ENCODE assay signal across 8 cellular contexts in genomic region chr11:44564198-44564597, GRCh38. TPM values are rescaled to one million over a fixed set of nuclear protein-coding genes. Genes with fewer than 3 reads are reported as not detected.
DNase-seq lines count a peak whose midpoint lies in the region; ATAC-seq and TF ChIP-seq lines count a peak whose summit lies in the region.

No MANE protein-coding gene starts in this region.

- H3K27ac ChIP-seq in DND-41 (ENCODE audit: low read length) = peak overlapping the region; percentile 72
- H3K27ac ChIP-seq in duodenal mucosa (ENCODE audit: low read depth, low read length) = peak overlapping the region; percentile 94
- peak overlapping the region; percentile 96 to 99 for H3K27ac ChIP-seq in prostate gland

- no peak overlapping the region for H2AFZ ChIP-seq in DND-41 (ENCODE audit: low read depth, low read length)

- peaks cover 64% of the 10 kb centered on the region for H3K4me1 ChIP-seq in DND-41 (ENCODE audit: insufficient read depth, low read length)
- H3K4me1 ChIP-seq in duodenal mucosa (ENCODE audit: control insufficient read depth in 1 of 2, insufficient read depth in 2 of 2, low read length in 2 of 2) = peaks cover 59 to 61% of the 10 kb centered on the region in 2 donors
- H3K4me1 ChIP-seq in prostate gland (replicated peaks) = peaks cover 8% of the 10 kb centered on the region

- H3K36me3 ChIP-seq in DND-41 (ENCODE audit: insufficient read depth, low read length) = peaks cover 11% of the 10 kb centered on the region; the same call in 1 of the 2 replicates
- H3K36me3 ChIP-seq in duodenal mucosa (ENCODE audit: control insufficient read depth in 1 of 2, insufficient read depth in 2 of 2, low read length in 2 of 2) = no peaks in the 10 kb centered on the region
- H3K36me3 ChIP-seq in prostate gland = no peaks in the 10 kb centered on the region

- H4K20me1 ChIP-seq in DND-41 (ENCODE audit: insufficient read depth, low read length) = peaks cover 20% of the 10 kb centered on the region

- intact Hi-C loops in prostate gland (cut with DNase I) = loop anchor here (2.0 to 10.0 kb wide), 2 partner anchors 29 to 161 kb away; partner anchors contain the start of gene TSPAN18

- 24% methylated on average over 8 of the region's 8 CpGs for WGBS in prostate gland

- no peaks in the 10 kb centered on the region for H3K27me3 ChIP-seq in DND-41 (ENCODE audit: insufficient read depth, low read length, poor library complexity)
- H3K27me3 ChIP-seq in duodenal mucosa (ENCODE audit: control insufficient read depth in 1 of 2, insufficient read depth in 2 of 2, low read length in 2 of 2) = no peaks in the 10 kb centered on the region
- H3K27me3 ChIP-seq in prostate gland (replicated peaks; ENCODE audit: insufficient read depth) = no peaks in the 10 kb centered on the region

- H3K4me3 ChIP-seq in DND-41 (ENCODE audit: low read depth in 1 of 2, low read length in 2 of 2) = no peak overlapping the region; a peak in 1 of 4 replicates
- H3K4me3 ChIP-seq in duodenal mucosa (ENCODE audit: low read depth in 1 of 2, low read length in 2 of 2) = peak overlapping the region; percentile 58 to 71
- H3K4me3 ChIP-seq in prostate gland = peak overlapping the region in 1 of 2 donors; percentile 51

- H3K79me2 ChIP-seq in DND-41 (ENCODE audit: insufficient read depth, low read length) = peaks cover 33% of the 10 kb centered on the region

- DNase-seq in DND-41 = no peak
- peak; percentile 62 for DNase-seq in NCI-H345 treated with DMSO at 0.1 percent for 48 hours (lab: John Stamatoyannopoulos, UW; ENCODE audit: unreplicated experiment)
- DNase-seq in prostate gland (ENCODE audit: low spot score) = peak; percentile 64
- DNase-seq in hypothalamus (lab: John Stamatoyannopoulos, UW) = no peak
- no peak for DNase-seq in GOT3 (lab: John Stamatoyannopoulos, UW)

- TF ChIP-seq CTCF in DND-41 (IDR thresholded peaks at IDR 0.05; ENCODE audit: borderline replicate concordance, extremely low read depth, low read length, poor library complexity, severe bottlenecking) (no peak), prostate gland (IDR thresholded peaks at IDR 0.05) (no peak)

- peak overlapping the region; percentile 85 for H3K4me2 ChIP-seq in DND-41 (ENCODE audit: insufficient read depth, low read length)

- ATAC-seq in DND-41 (ENCODE audit: insufficient read depth, low read depth) (no peak), HG02970 (IDR thresholded peaks at IDR 0.05; ENCODE audit: low FRiP score, unreplicated experiment) (no peak), HG02759 (IDR thresholded peaks at IDR 0.05; ENCODE audit: unreplicated experiment) (no peak)

- peak overlapping the region; percentile 49; the same call in 1 of the 2 replicates for H3K9ac ChIP-seq in DND-41 (ENCODE audit: low read depth, low read length)
- peak overlapping the region; percentile 81 to 85 for H3K9ac ChIP-seq in duodenal mucosa (ENCODE audit: low read depth in 1 of 2, low read length in 2 of 2)

- H3K9me3 ChIP-seq in DND-41 (ENCODE audit: insufficient read depth, low read length, severe bottlenecking) (no peaks in the 10 kb centered on the region), duodenal mucosa (ENCODE audit: control insufficient read depth in 1 of 2, low read length in 2 of 2) (no peaks in the 10 kb centered on the region), prostate gland (no peaks in the 10 kb centered on the region)

- no peak for TF ChIP-seq POLR2A in prostate gland (IDR thresholded peaks at IDR 0.05)

RNA-seq across cellular contexts. Expression of gene CD82, which starts 1.3 kb away (rescaled TPM):
- total RNA-seq in prostate gland = 10 to 100 TPM; 35.1 to 54.6 TPM

Comparison
In these comparisons a context has a peak if more than half of its experiments do, and no peak if none do; other contexts are left out.
1. DNase-seq: peak in NCI-H345 treated with DMSO at 0.1 percent for 48 hours (single experiment) and prostate gland (single experiment); none in DND-41 (single experiment), hypothalamus (0 of 51) and GOT3 (single experiment).
2. H3K4me3 ChIP-seq: peak in duodenal mucosa (2 of 2); none in DND-41 (0 of 2).
3. Peak in every context shown above with its lines, with median percentiles within 50 percentile points of each other: H3K27ac ChIP-seq.